ENCODE assay signal across 8 cellular contexts in the genomic region with DNA sequence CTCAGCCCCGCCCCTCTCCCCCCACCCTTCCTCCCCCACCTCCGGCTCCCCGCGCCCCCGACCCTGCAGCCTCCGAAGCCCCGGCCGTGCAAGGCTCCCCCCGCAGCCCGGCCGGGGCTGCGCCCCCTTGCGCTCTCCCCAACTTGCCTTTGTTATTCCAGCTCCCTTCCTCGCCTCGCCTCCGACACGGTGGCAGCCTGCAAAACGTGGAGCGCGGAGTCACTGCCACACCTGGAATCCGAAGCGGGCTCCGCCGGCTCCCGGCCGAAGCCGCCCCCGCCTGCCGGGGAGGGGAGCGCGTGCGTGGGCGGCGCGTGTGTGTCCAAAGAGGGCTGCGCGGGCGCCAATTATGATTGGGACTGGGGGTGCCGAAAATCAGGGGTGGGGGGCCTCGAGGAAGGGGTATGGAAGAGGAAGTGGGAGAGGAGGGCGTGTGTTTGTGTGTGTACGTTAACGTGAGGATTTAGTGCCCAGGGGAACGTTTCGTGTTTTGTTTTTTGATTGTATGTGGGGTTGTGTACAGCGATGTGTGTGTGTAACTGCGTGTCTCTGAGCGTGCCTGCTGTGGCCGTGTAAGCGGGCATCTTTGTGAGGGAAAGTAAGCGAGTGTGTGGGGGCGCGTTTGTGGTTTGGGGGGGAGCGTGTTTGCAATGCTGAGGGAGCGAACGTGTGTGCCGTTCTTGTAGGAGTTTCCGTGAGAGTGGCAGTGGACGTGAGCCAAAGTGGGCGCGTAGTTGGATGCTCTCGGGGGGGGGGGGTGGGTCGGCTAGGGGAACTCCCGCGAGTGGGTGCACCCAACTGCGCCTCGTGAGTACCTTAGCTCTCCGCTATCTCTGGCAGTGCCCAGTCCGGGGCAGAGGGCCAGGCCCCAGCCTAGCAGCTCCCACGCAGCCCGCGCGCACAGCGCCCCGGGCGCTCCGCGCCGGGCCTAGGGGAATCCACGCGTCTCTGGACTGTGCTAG. TPM values are rescaled to one million over a fixed set of nuclear protein-coding genes. Genes with fewer than 3 reads are reported as not detected.
DNase-seq lines count a peak whose midpoint lies in the region; ATAC-seq and TF ChIP-seq lines count a peak whose summit lies in the region.

No MANE protein-coding gene starts in this region.

- peak overlapping the region; percentile 85 for H2AFZ ChIP-seq in OCI-LY7 (ENCODE audit: low read length)

- no peaks in the 10 kb centered on the region for H4K20me1 ChIP-seq in OCI-LY7 (ENCODE audit: insufficient read depth, low read length)

- no TSS peak for BruUV-seq in OCI-LY7 (replicated peaks; lab: Mats Ljungman, UMichigan)

- H3K4me1 ChIP-seq in OCI-LY7 (ENCODE audit: insufficient read depth, low read length, poor library complexity, severe bottlenecking) = peaks cover 27% of the 10 kb centered on the region

- H3K9me3 Mint-ChIP-seq in CD4-positive, alpha-beta T cell = no peaks in the 10 kb centered on the region

- peak; percentile 60 to 83 (median 79) for DNase-seq in CD4-positive, alpha-beta T cell
- DNase-seq in HT1080 (ENCODE audit: low read depth) = peak; percentile 82
- peak; percentile 87 for DNase-seq in OCI-LY7 (ENCODE audit: low spot score)
- DNase-seq in activated T-cell treated with anti-CD3 and anti-CD28 coated beads, Interleukin-2, amount 50 U/mL, for 48 hours = peak; percentile 89 to 91
- peak; percentile 90 for DNase-seq in mucosa of gallbladder (ENCODE audit: low spot score)
- DNase-seq in stimulated activated CD8-positive, alpha-beta memory T cell treated with anti-CD3 and anti-CD28 coated beads, Interleukin-2, amount 100 ng/mL, for 1 hour (ENCODE audit: low read depth in 2 of 2) = peak; percentile 65 to 68

- H3K4me2 ChIP-seq in OCI-LY7 (ENCODE audit: low read length) = peak overlapping the region; percentile 97

- H3K4me3 ChIP-seq in OCI-LY7 (ENCODE audit: low read depth, low read length, poor library complexity, severe bottlenecking) = peak overlapping the region; percentile 89

- H3K4me1 Mint-ChIP-seq in CD4-positive, alpha-beta T cell (ENCODE audit: low read depth) = peaks cover 62% of the 10 kb centered on the region

- TF ChIP-seq CTCF in CD4-positive, alpha-beta T cell (IDR thresholded peaks at IDR 0.05) = no peak
- TF ChIP-seq CTCF in OCI-LY7 (conservative IDR thresholded peaks at IDR 0.05; ENCODE audit: low read length) = peak; percentile 34; the same call in 1 of the 2 replicates

- intact Hi-C loops in CD4-positive, alpha-beta T cell (cut with DNase I, micrococcal nuclease) = loop anchor here (2.0 to 10.0 kb wide), 7 partner anchors 95 to 1030 kb away; a partner anchor contains a TSS
- intact Hi-C loops in OCI-LY7 (cut with micrococcal nuclease; ENCODE audit: unreplicated experiment) = loop anchor here (1.0 to 5.0 kb wide), 4 partner anchors 44 to 128 kb away; no protein-coding TSS in a partner anchor

- H3K27me3 ChIP-seq in CD4-positive, alpha-beta T cell (ENCODE audit: control insufficient read depth, insufficient read depth, low read length) = no peaks in the 10 kb centered on the region

- no peaks in the 10 kb centered on the region for H3K27me3 Mint-ChIP-seq in CD4-positive, alpha-beta T cell

- no peaks in the 10 kb centered on the region for H3K9me2 ChIP-seq in OCI-LY7 (ENCODE audit: insufficient read depth, low read length)

- peak overlapping the region; percentile 86 for H3K27ac Mint-ChIP-seq in CD4-positive, alpha-beta T cell

- peak overlapping the region; percentile 96 for H3K4me3 Mint-ChIP-seq in CD4-positive, alpha-beta T cell

- CTCF ChIA-PET in CD4-positive, alpha-beta T cell (lab: Charles Lee) = interaction anchor here (1.0 kb wide), 1 partner anchor 128 kb away, joined by 4 read pairs; no protein-coding TSS in a partner anchor
- CTCF ChIA-PET in OCI-LY7 (lab: Charles Lee; ENCODE audit: unreplicated experiment) = interaction anchor here (0.5 to 1.2 kb wide), 2 partner anchors 128 to 175 kb away, joined by 4 to 7 read pairs; no protein-coding TSS in a partner anchor

- no peaks in the 10 kb centered on the region for H3K36me3 ChIP-seq in OCI-LY7 (ENCODE audit: insufficient read depth, low read length)

- ATAC-seq in CD4-positive, alpha-beta T cell (ENCODE audit: poor library complexity) = peak; percentile 46
- ATAC-seq in esophagus mucosa (peak; percentile 47), HG03139 (IDR thresholded peaks at IDR 0.05; ENCODE audit: unreplicated experiment) (no peak)

- no peaks in the 10 kb centered on the region for H3K79me2 ChIP-seq in OCI-LY7 (ENCODE audit: insufficient read depth, low read depth, low read length)

- H3K27ac ChIP-seq in CD4-positive, alpha-beta T cell (ENCODE audit: low read depth, low read length) = peak overlapping the region; percentile 46
- peak overlapping the region; percentile 14 for H3K27ac ChIP-seq in OCI-LY7 (ENCODE audit: low read depth, low read length, poor library complexity, severe bottlenecking)

- H3K9me3 ChIP-seq in CD4-positive, alpha-beta T cell (ENCODE audit: control insufficient read depth, low read length) = no peaks in the 10 kb centered on the region
- H3K9me3 ChIP-seq in OCI-LY7 (ENCODE audit: low read length) = no peaks in the 10 kb centered on the region

- POLR2A ChIA-PET in CD4-positive, alpha-beta T cell (lab: Charles Lee) = interaction anchor here (0.6 to 3.7 kb wide), 16 partner anchors 9 to 1033 kb away, joined by 3 to 27 read pairs (median 3); no protein-coding TSS in a partner anchor
- POLR2A ChIA-PET in OCI-LY7 (lab: Charles Lee) = interaction anchor here (0.6 to 1.0 kb wide), 5 partner anchors 8 to 69 kb away, joined by 3 to 7 read pairs (median 3); no protein-coding TSS in a partner anchor

- peaks cover 15% of the 10 kb centered on the region for H3K36me3 Mint-ChIP-seq in CD4-positive, alpha-beta T cell (ENCODE audit: low read depth)

RNA-seq across cellular contexts. Expression of a gene that starts 1.2 kb away (rescaled TPM):
- 10 to 100 TPM; 14.6 to 15.5 TPM for total RNA-seq in CD4-positive, alpha-beta T cell
- 17.7 and 22.8 TPM in 2 replicates for total RNA-seq in HT1080 (2014; rRNA removed; shearing (Covaris generic))
- polyA plus RNA-seq in HT1080 (2015; cell fraction: cytosol; rRNA removed) = 41.3 and 46.3 TPM in 2 replicates
- 65.3 and 69.6 TPM in 2 replicates for polyA plus RNA-seq in HT1080 (2015; cell fraction: nucleus; rRNA removed)
- total RNA-seq in OCI-LY7 (2014; rRNA removed; shearing (Covaris generic)) = 18.9 and 20.4 TPM in 2 replicates
- total RNA-seq in OCI-LY7 (2022) = 58.3 and 66.9 TPM in 2 replicates
- total RNA-seq in esophagus mucosa = 43.8 TPM
- total RNA-seq in mucosa of gallbladder = 107 TPM
